Comparison of ENCODE assay signal across 19 cellular contexts in the genomic region with DNA sequence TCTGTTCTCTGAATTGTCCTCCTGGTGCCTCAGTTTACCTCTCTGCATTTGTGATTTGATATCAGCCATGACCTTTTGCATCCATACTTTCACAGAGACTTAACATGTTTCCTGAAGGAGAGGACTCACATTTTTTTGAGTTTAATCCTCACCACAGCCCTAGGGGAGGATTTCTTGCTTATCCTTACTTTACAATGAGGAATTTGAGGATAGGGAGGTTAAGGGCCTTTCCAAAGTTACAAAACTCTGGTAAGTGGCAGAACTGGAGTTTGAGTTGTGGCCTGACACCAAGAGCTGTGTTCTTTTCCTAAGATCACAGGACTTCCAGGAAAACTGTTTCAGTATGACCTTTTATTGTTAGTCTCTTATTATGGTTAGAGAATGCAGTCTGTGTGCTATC. TPM values are rescaled to one million over a fixed set of nuclear protein-coding genes. Genes with fewer than 3 reads are reported as not detected.
DNase-seq lines count a peak whose midpoint lies in the region; ATAC-seq, FAIRE-seq and TF ChIP-seq lines count a peak whose summit lies in the region.
"Had no signal": no experiment of that assay in that cellular context is flagged by ENCODE, and none has a peak within 500 bp of the region (broad histone marks: within the 10 kb centered on the region; RNA-seq: fewer than 3 reads in every experiment).

No MANE protein-coding gene starts in this region.

- DNase-seq in AG08396 (ENCODE audit: low spot score) (peak; percentile 28), HCEC 1CT (peak; percentile 45), bronchial epithelial cell (ENCODE audit: low read depth) (peak; percentile 21), iris pigment epithelial cell (ENCODE audit: low read depth) (peak; percentile 36), mesenteric fat pad (ENCODE audit: low spot score) (no peak), anterior cingulate cortex (lab: John Stamatoyannopoulos, UW) (no peak)
- DNase-seq: COR-L47, DMS53, GF-D8, NCI-H1417, NCI-H2029, NCI-H2171 treated with DMSO at 0.1 percent for 48 hours, NCI-H510A, NCI-H82 had no signal

- peak; percentile 32 for FAIRE-seq in bronchial epithelial cell (lab: Jason Lieb, UNC)
- FAIRE-seq: H54 had no signal

- ATAC-seq in GM21529 (IDR thresholded peaks at IDR 0.05; ENCODE audit: unreplicated experiment) (no peak), HG03097 (IDR thresholded peaks at IDR 0.05; ENCODE audit: low FRiP score, unreplicated experiment) (no peak)
- ATAC-seq: Right ventricle myocardium inferior had no signal

- H3K27me3 ChIP-seq in bronchial epithelial cell (ENCODE audit: control insufficient read depth, insufficient read depth, low read length): no peaks in the 10 kb centered on the region

- H3K4me3 ChIP-seq in bronchial epithelial cell (ENCODE audit: low read depth, low read length): no peak overlapping the region

- no peaks in the 10 kb centered on the region for H3K36me3 ChIP-seq in bronchial epithelial cell (ENCODE audit: control insufficient read depth, insufficient read depth, low read length)

- no peak for TF ChIP-seq CTCF in bronchial epithelial cell (IDR thresholded peaks at IDR 0.05; ENCODE audit: insufficient read depth, low read length, severe bottlenecking)

RNA-seq across cellular contexts. Expression of gene TNFRSF8, which starts 34.2 kb away (rescaled TPM):
- total RNA-seq in bronchial epithelial cell (not detected in 2 replicates), mesenteric fat pad (2.1 TPM)
- total RNA-seq: LHCN-M2 had no signal

Comparison
In these comparisons a context has a peak if more than half of its experiments do, and no peak if none do; other contexts are left out.
1. DNase-seq: peak in AG08396 (single experiment), HCEC 1CT (single experiment), bronchial epithelial cell (single experiment) and iris pigment epithelial cell (single experiment); none in mesenteric fat pad (single experiment) and anterior cingulate cortex (0 of 58).